22 cellular contexts compared by ENCODE assay signal in the genomic region with DNA sequence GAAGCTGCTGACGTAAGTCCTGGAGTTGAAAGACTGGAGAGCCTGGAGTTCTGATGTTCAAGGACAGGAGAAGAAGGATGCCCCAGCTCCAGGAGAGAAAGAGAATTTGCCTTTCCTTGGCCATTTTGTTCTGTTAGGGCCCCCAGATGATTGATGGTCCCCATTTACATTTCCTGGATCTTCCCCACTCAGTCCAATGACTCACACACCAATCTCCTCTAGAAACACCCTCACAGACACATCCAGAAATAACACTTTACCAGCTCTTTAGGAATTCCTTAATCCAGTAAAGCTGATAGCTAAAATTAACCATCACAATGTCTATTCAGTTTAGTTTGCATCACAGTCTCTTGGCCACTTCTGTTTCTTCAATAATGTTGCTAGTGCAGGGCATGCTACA.
A peak's percentile ranks its signal among the peaks of the same experiment; 100 is the strongest.
DNase-seq lines count a peak whose midpoint lies in the region; ATAC-seq and TF ChIP-seq lines count a peak whose summit lies in the region.
"Had no signal": no experiment of that assay in that cellular context is flagged by ENCODE, and none has a peak within 500 bp of the region (broad histone marks: within the 10 kb centered on the region; RNA-seq: fewer than 3 reads in every experiment).

No MANE protein-coding gene starts in this region.

- peak overlapping the region; percentile 76; the same call in 2 of the 3 replicates for H2BK15ac ChIP-seq in IMR-90 (ENCODE audit: low read depth, low read length)

- peak; percentile 16 for ATAC-seq in IMR-90 (ENCODE audit: low read depth)
- ATAC-seq: left cardiac atrium, mucosa of descending colon, T-helper 17 cell had no signal

- H3K9me3 ChIP-seq in IMR-90 (ENCODE audit: control insufficient read depth, insufficient read depth, low read length) (no peaks in the 10 kb centered on the region), mammary epithelial cell (replicated peaks; ENCODE audit: insufficient read depth, low read length) (no peaks in the 10 kb centered on the region)
- H3K9me3 ChIP-seq: mucosa of descending colon, neutrophil, transverse colon had no signal

- dilution Hi-C loops in IMR-90 (cut with HindIII; ENCODE audit: low sequenced_read_pairs, unreplicated experiment) (no loop called here), mammary epithelial cell (cut with HindIII; ENCODE audit: low sequenced_read_pairs) (no loop called here)

- H3K4me3 ChIP-seq in AG10803 (ENCODE audit: low read length) (no peak overlapping the region), IMR-90 (ENCODE audit: insufficient read depth, low read depth, low read length) (no peak overlapping the region), mammary epithelial cell (replicated peaks in 1 of 3; ENCODE audit: insufficient read depth in 1 of 3, low read depth in 2 of 3, low read length in 3 of 3) (no peak overlapping the region)
- H3K4me3 ChIP-seq: mucosa of descending colon, transverse colon had no signal

- peak overlapping the region; percentile 41; the same call in 1 of the 2 replicates for H3K23ac ChIP-seq in IMR-90 (ENCODE audit: low read depth, low read length)

- peak overlapping the region; percentile 90 for H2BK120ac ChIP-seq in IMR-90 (ENCODE audit: low read depth, low read length)

- H3K4me1 ChIP-seq in IMR-90 (ENCODE audit: control insufficient read depth, insufficient read depth, low read length) = peaks cover 9% of the 10 kb centered on the region
- H3K4me1 ChIP-seq in mammary epithelial cell (ENCODE audit: insufficient read depth, low read length) = peaks cover 20% of the 10 kb centered on the region
- H3K4me1 ChIP-seq: transverse colon had no signal

- intact Hi-C loops in IMR-90 (cut with micrococcal nuclease) (loop anchor here (5.0 kb wide), 1 partner anchor 1140 kb away; no protein-coding TSS in a partner anchor), mammary epithelial cell (cut with micrococcal nuclease) (no loop called here)

- peak overlapping the region; percentile 50 for H3K14ac ChIP-seq in IMR-90 (replicated peaks; ENCODE audit: low read depth, low read length)

- H3K4me2 ChIP-seq in IMR-90 (ENCODE audit: low read depth, low read length) = peak overlapping the region; percentile 64; the same call in 1 of the 2 replicates
- no peak overlapping the region for H3K4me2 ChIP-seq in mammary epithelial cell (ENCODE audit: insufficient read depth, low read depth, low read length)

- H3K9ac ChIP-seq in IMR-90 (ENCODE audit: low read depth, low read length) (no peak overlapping the region), mammary epithelial cell (ENCODE audit: insufficient read depth, low read length) (no peak overlapping the region)

- TF ChIP-seq CTCF in AG10803 (conservative IDR thresholded peaks at IDR 0.05; ENCODE audit: low read length) = no peak
- TF ChIP-seq CTCF in IMR-90 (conservative IDR thresholded peaks at IDR 0.05; ENCODE audit: low read depth, low read length) = no peak
- TF ChIP-seq CTCF in mammary epithelial cell (conservative IDR thresholded peaks at IDR 0.05 in 1 of 2, IDR thresholded peaks at IDR 0.05 in 1 of 2; ENCODE audit: extremely low read depth in 1 of 2, insufficient read depth in 1 of 2, low read depth in 1 of 2, low read length in 2 of 2) = no peak

- no peaks in the 10 kb centered on the region for H3K79me2 ChIP-seq in mammary epithelial cell (ENCODE audit: insufficient read depth, low read length)

- peak overlapping the region; percentile 49 to 79 for H4K8ac ChIP-seq in IMR-90 (ENCODE audit: low read depth in 2 of 2, low read length in 2 of 2)

- H3K36me3 ChIP-seq in IMR-90 (ENCODE audit: control insufficient read depth, insufficient read depth, low read length) (no peaks in the 10 kb centered on the region), mammary epithelial cell (ENCODE audit: insufficient read depth, low read length) (no peaks in the 10 kb centered on the region)
- H3K36me3 ChIP-seq: neutrophil, transverse colon had no signal

- peak overlapping the region; percentile 98 for H3K4ac ChIP-seq in IMR-90 (ENCODE audit: low read depth, low read length)

- no peak for TF ChIP-seq RAD21 in IMR-90 (IDR thresholded peaks at IDR 0.05; ENCODE audit: low read length)

- POLR2A ChIA-PET in IMR-90 (lab: Charles Lee; ENCODE audit: unreplicated experiment) = no interaction called here

- peak overlapping the region; percentile 74; the same call in 1 of the 2 replicates for H4K5ac ChIP-seq in IMR-90 (ENCODE audit: low read depth, low read length)

- TF ChIP-seq POLR2A in IMR-90 (IDR thresholded peaks at IDR 0.05; ENCODE audit: low read depth, low read length) = no peak

- H3K9me1 ChIP-seq in IMR-90 (ENCODE audit: insufficient read depth, low read length) = peaks cover 5% of the 10 kb centered on the region

- H3K27me3 ChIP-seq in IMR-90 (ENCODE audit: control insufficient read depth, insufficient read depth, low read length) (no peaks in the 10 kb centered on the region), mammary epithelial cell (ENCODE audit: insufficient read depth, low read length) (no peaks in the 10 kb centered on the region)
- H3K27me3 ChIP-seq: neutrophil, transverse colon had no signal

- no peak overlapping the region; the same call in 1 of the 2 replicates for H3K56ac ChIP-seq in IMR-90 (ENCODE audit: extremely low read depth, insufficient read depth, low read length)

- in situ Hi-C loops in IMR-90 (cut with MboI; ENCODE audit: low sequenced_read_pairs) = loop anchor here (25.0 kb wide), 1 partner anchor 1145 kb away; a partner anchor contains a TSS
- in situ Hi-C loops in mammary epithelial cell (cut with MboI; ENCODE audit: low sequenced_read_pairs in 2 of 2) = no loop called here

- H4K20me1 ChIP-seq in IMR-90 (ENCODE audit: insufficient read depth, low read length) = no peaks in the 10 kb centered on the region
- no peaks in the 10 kb centered on the region for H4K20me1 ChIP-seq in mammary epithelial cell (ENCODE audit: insufficient read depth, low read length)

- BruUV-seq in IMR-90 (replicated peaks; lab: Mats Ljungman, UMichigan) (no TSS peak), mammary epithelial cell (replicated peaks; lab: Mats Ljungman, UMichigan) (no TSS peak)

- peak overlapping the region; percentile 60 for H4K91ac ChIP-seq in IMR-90 (ENCODE audit: insufficient read depth, low read depth, low read length)

- H2AK5ac ChIP-seq in IMR-90 (ENCODE audit: low read depth, low read length) = peak overlapping the region; percentile 79

- peak overlapping the region; percentile 69 for H2BK20ac ChIP-seq in IMR-90 (ENCODE audit: low read depth, low read length)

- WGBS in IMR-90 (ENCODE audit: extremely low coverage in 2 of 2, insufficient read length in 1 of 2), 2 experiments = 80% methylated on average over 1 of the region's 1 CpG; no CpG with 5 or more reads in 1 of the 2 experiments
- WGBS in mammary epithelial cell (ENCODE audit: low coverage, missing lambda C conversion rate) = 80% methylated on average over 1 of the region's 1 CpG

- no peak overlapping the region for H2AK9ac ChIP-seq in IMR-90 (replicated peaks; ENCODE audit: low read depth, low read length, poor library complexity)

- DNase-seq in AG10803 (ENCODE audit: low read depth) (peak; percentile 48), IMR-90 (peak; percentile 49), mammary epithelial cell (no peak), kidney glomerular epithelial cell (lab: John Stamatoyannopoulos, UW) (peak; percentile 44), NCI-H1930 (lab: John Stamatoyannopoulos, UW) (no peak), HuH-7.5 (ENCODE audit: low spot score) (no peak), GDM1 (lab: John Stamatoyannopoulos, UW) (no peak)
- DNase-seq in stimulated activated CD4-positive, alpha-beta T cell treated with anti-CD3 and anti-CD28 coated beads, Interleukin-4, amount 100 ng/mL, for 24 hours = no peak
- DNase-seq: activated CD4-positive, CD25-positive, alpha-beta regulatory T cell; activated CD8-positive, alpha-beta memory T cell treated with anti-CD3 and anti-CD28 coated beads for 24 hours; CD4-positive, CD25-positive, alpha-beta regulatory T cell; cerebellar nuclear complex; DMS53; left cardiac atrium; mucosa of descending colon; NCI-H2029 treated with DMSO at 0.1 percent for 48 hours; NCI-H510A treated with DMSO at 0.1 percent for 48 hours; SIG-M5; stimulated activated naive CD4-positive, alpha-beta T cell treated with Interleukin-2 at 50 U/mL for 16 hours; T-helper 17 cell; transverse colon had no signal

- peaks cover 0 to 3% of the 10 kb centered on the region in 2 experiments; a peak in 1 of 4 replicates for H3K79me1 ChIP-seq in IMR-90 (ENCODE audit: low read depth in 1 of 2, low read length in 2 of 2)

- CTCF ChIA-PET in IMR-90 (lab: Yijun Ruan, JAX) = no interaction called here
- CTCF ChIA-PET in mammary epithelial cell (lab: Charles Lee; ENCODE audit: low non-redundant PET) = interaction anchor here (0.5 kb wide), 1 partner anchor 204 kb away, joined by 4 read pairs; no protein-coding TSS in a partner anchor

- H3K18ac ChIP-seq in IMR-90 (ENCODE audit: low read depth, low read length) = peak overlapping the region; percentile 87; the same call in 1 of the 2 replicates

- peak overlapping the region; percentile 97 for H2BK5ac ChIP-seq in IMR-90 (ENCODE audit: low read depth, low read length, poor library complexity, severe bottlenecking)

- no peak overlapping the region for H2AFZ ChIP-seq in IMR-90 (replicated peaks; ENCODE audit: low read length, poor library complexity)
- peak overlapping the region; percentile 61 for H2AFZ ChIP-seq in mammary epithelial cell (ENCODE audit: low read depth, low read length)

- H3K27ac ChIP-seq in IMR-90 (ENCODE audit: insufficient read depth, low read length) (peak overlapping the region; percentile 61), mammary epithelial cell (ENCODE audit: insufficient read depth, low read depth, low read length) (no peak overlapping the region)
- H3K27ac ChIP-seq: neutrophil, transverse colon had no signal

TF ChIP-seq in IMR-90, 13 proteins besides CTCF, POLR2A, EP300 and RAD21 (continues in another document):
- TF ChIP-seq MAFK (IDR thresholded peaks at IDR 0.05; ENCODE audit: low read depth, low read length) (no peak), SMC3 (IDR thresholded peaks at IDR 0.05; ENCODE audit: low read depth, low read length) (no peak), CEBPB (IDR thresholded peaks at IDR 0.05; ENCODE audit: low read depth, low read length) (no peak), CHD1 (IDR thresholded peaks at IDR 0.05; ENCODE audit: low read depth, low read length) (no peak), RCOR1 (IDR thresholded peaks at IDR 0.05; ENCODE audit: insufficient replicate concordance, low read length) (no peak), RFX5 (IDR thresholded peaks at IDR 0.05; ENCODE audit: low read depth, low read length) (no peak), NFE2L2 (IDR thresholded peaks at IDR 0.05; ENCODE audit: low read depth, low read length) (no peak), BHLHE40 (IDR thresholded peaks at IDR 0.05; ENCODE audit: low read depth, low read length) (no peak), MXI1 (IDR thresholded peaks at IDR 0.05; ENCODE audit: borderline replicate concordance, low read depth, low read length) (no peak), FOS (IDR thresholded peaks at IDR 0.05; ENCODE audit: low read depth, low read length) (no peak), MAZ (IDR thresholded peaks at IDR 0.05; ENCODE audit: borderline replicate concordance, low read depth, low read length) (no peak)

Comparison
In these comparisons a context has a peak if more than half of its experiments do, and no peak if none do; other contexts are left out.
1. DNase-seq: peak in AG10803 (single experiment), IMR-90 (single experiment) and kidney glomerular epithelial cell (single experiment); none in mammary epithelial cell (single experiment), NCI-H1930 (0 of 2), HuH-7.5 (single experiment), stimulated activated CD4-positive, alpha-beta T cell treated with anti-CD3 and anti-CD28 coated beads, Interleukin-4, amount 100 ng/mL, for 24 hours (single experiment) and GDM1 (single experiment).